ENCODE assay signal across 1 cellular context in genomic region chr15:42240823-42241222, GRCh38.
A peak's percentile ranks its signal among the peaks of the same experiment; 100 is the strongest.
TF ChIP-seq lines count a peak whose summit lies in the region.

No MANE protein-coding gene starts in this region.

TF ChIP-seq in GM12878, 131 proteins besides CTCF, POLR2A, EP300 and RAD21:
- TF ChIP-seq PAX8 (IDR thresholded peaks at IDR 0.05) (no peak), POLR2AphosphoS5 (IDR thresholded peaks at IDR 0.05; ENCODE audit: low read length) (no peak), ZBTB40 (IDR thresholded peaks at IDR 0.05; ENCODE audit: borderline replicate concordance) (peak; percentile 76)
TF ChIP-seq in GM12878: peak in this region for 1.
